9 cellular contexts compared by ENCODE assay signal in the genomic region with DNA sequence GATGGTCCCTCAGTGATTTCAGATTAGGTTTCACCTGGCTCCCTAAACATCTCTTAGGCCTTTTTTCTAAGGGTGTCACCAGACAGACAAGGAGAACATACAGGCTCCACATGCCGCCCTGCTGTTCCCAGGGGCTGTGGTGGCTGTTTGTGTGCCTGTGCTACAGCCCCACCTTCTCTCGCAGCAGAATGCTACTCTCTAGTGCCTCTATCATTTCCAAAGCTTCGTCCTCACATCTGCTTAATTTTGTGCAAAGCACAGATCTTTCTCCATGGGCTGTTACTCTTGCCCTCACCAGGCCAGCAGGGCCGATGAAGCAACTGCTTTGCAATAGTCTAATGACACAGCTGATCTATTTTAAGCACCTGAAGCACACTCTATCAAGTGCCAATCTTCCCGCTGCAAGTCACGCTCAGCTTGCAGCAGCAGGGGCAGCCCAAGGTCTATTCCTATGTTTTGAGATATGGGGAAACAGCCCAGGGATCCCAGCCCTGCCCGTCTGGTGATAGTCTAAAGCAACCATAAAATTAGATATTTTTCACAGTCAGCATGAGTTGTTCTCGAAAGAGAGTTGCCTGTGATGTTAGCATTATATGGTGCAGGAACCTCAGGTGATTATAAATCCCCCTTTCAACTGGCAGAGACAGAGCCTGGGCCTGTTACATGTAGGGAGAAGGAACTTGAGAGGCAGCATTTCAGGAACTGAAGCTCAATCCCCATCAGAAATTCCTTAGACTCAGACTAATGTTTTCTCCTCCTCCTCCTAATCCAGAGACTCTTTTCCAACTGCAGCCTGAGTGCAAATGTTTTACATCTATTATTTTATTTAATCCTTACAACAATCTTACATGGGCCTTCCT. TPM values are rescaled to one million over a fixed set of nuclear protein-coding genes. Genes with fewer than 3 reads are reported as not detected.
A peak's percentile ranks its signal among the peaks of the same experiment; 100 is the strongest.
DNase-seq lines count a peak whose midpoint lies in the region; ATAC-seq and TF ChIP-seq lines count a peak whose summit lies in the region.
"Had no signal": no experiment of that assay in that cellular context is flagged by ENCODE, and none has a peak within 500 bp of the region (broad histone marks: within the 10 kb centered on the region; RNA-seq: fewer than 3 reads in every experiment).

No MANE protein-coding gene starts in this region.

- in situ Hi-C loops in brain microvascular endothelial cell (cut with HindIII; ENCODE audit: low pct_ligation_motif_present, low sequenced_read_pairs), result no loop called here

- TF ChIP-seq POLR2A in right lobe of liver (IDR thresholded peaks at IDR 0.05), result peak; percentile 81

- peak; percentile 50 to 68 (median 57) for ATAC-seq in right lobe of liver

- no peaks in the 10 kb centered on the region for H3K9me3 ChIP-seq in right lobe of liver
- no peaks in the 10 kb centered on the region for H3K9me3 ChIP-seq in WERI-Rb-1 (ENCODE audit: severe bottlenecking)

- intact Hi-C loops in right lobe of liver (cut with DNase I), result no loop called here

- H3K27me3 ChIP-seq in brain microvascular endothelial cell (replicated peaks), result no peaks in the 10 kb centered on the region
- no peaks in the 10 kb centered on the region for H3K27me3 ChIP-seq in right lobe of liver
- peaks cover 68% of the 10 kb centered on the region for H3K27me3 ChIP-seq in WERI-Rb-1 (ENCODE audit: insufficient read depth, low read depth, severe bottlenecking)

- TF ChIP-seq CTCF in AG10803 (conservative IDR thresholded peaks at IDR 0.05; ENCODE audit: low read length) (peak; percentile 8; the same call in 1 of the 2 replicates), brain microvascular endothelial cell (IDR thresholded peaks at IDR 0.05; ENCODE audit: low read depth, low read length, missing control alignments) (no peak), right lobe of liver (IDR thresholded peaks at IDR 0.05) (peak in 1 of 4 donors; percentile 5), WERI-Rb-1 (IDR thresholded peaks at IDR 0.05; ENCODE audit: low read depth, low read length) (no peak)

- peaks cover 0 to 92% (median 41%) of the 10 kb centered on the region in 4 donors for H3K4me1 ChIP-seq in right lobe of liver

- DNase-seq in AG10803 (ENCODE audit: low read depth) (peak; percentile 93), NCI-H187 treated with DMSO at 0.1 percent for 48 hours (lab: John Stamatoyannopoulos, UW) (peak; percentile 88), brain microvascular endothelial cell (no peak), right lobe of liver (peak; percentile 80 to 89 (median 89)), WERI-Rb-1 (no peak), occipital lobe (lab: John Stamatoyannopoulos, UW) (no peak), RKO (ENCODE audit: low spot score) (no peak)
- no peak for DNase-seq in stimulated activated CD4-positive, alpha-beta T cell treated with anti-CD3 and anti-CD28 coated beads, Interleukin-4, amount 100 ng/mL, for 1 hour
- DNase-seq: activated T-cell treated with anti-CD3 and anti-CD28 coated beads, Interleukin-2, amount 50 U/mL, for 48 hours had no signal

- WGBS in right lobe of liver (ENCODE audit: insufficient coverage, low coverage, low lambda C conversion rate, missing lambda C conversion rate), result 19% methylated on average over 8 of the region's 8 CpGs

- H3K27ac ChIP-seq in brain microvascular endothelial cell (peak overlapping the region; percentile 7), right lobe of liver (peak overlapping the region; percentile 82 to 90 (median 83)), WERI-Rb-1 (no peak overlapping the region)

- H3K4me3 ChIP-seq in AG10803 (ENCODE audit: low read length), result no peak overlapping the region
- H3K4me3 ChIP-seq in brain microvascular endothelial cell (ENCODE audit: low read depth, low read length), result no peak overlapping the region
- H3K4me3 ChIP-seq in right lobe of liver, result no peak overlapping the region
- H3K4me3 ChIP-seq in WERI-Rb-1 (ENCODE audit: low read depth, low read length), result no peak overlapping the region

- H3K36me3 ChIP-seq in brain microvascular endothelial cell (replicated peaks) (no peaks in the 10 kb centered on the region), right lobe of liver (no peaks in the 10 kb centered on the region), WERI-Rb-1 (no peaks in the 10 kb centered on the region)

RNA-seq across cellular contexts. Expression of gene ABLIM3, which starts 12.7 kb away (rescaled TPM):
- total RNA-seq in right lobe of liver, result 100 to 1,000 TPM in 4 of 6 experiments, 10 to 100 TPM in 2; 85.8 to 180 (median 125) TPM
- total RNA-seq in occipital lobe, result 5.8 TPM

Comparison
In these comparisons a context has a peak if more than half of its experiments do, and no peak if none do; other contexts are left out.
1. DNase-seq: peak in AG10803 (single experiment), NCI-H187 treated with DMSO at 0.1 percent for 48 hours (single experiment) and right lobe of liver (3 of 3); none in brain microvascular endothelial cell (single experiment), WERI-Rb-1 (single experiment), occipital lobe (single experiment), RKO (single experiment) and stimulated activated CD4-positive, alpha-beta T cell treated with anti-CD3 and anti-CD28 coated beads, Interleukin-4, amount 100 ng/mL, for 1 hour (single experiment).
2. RNA of gene ABLIM3, which starts 12.7 kb away (total RNA-seq): 85.8 to 180 TPM in right lobe of liver; 5.8 TPM in occipital lobe (single experiment); every median in the first group is over 10 times any median in the second.